Comparison of ENCODE assay signal across 8 cellular contexts in genomic region chr19:4059493-4059880, GRCh38. TPM values are rescaled to one million over a fixed set of nuclear protein-coding genes. Genes with fewer than 3 reads are reported as not detected.
DNase-seq lines count a peak whose midpoint lies in the region; ATAC-seq and TF ChIP-seq lines count a peak whose summit lies in the region.

No MANE protein-coding gene starts in this region.

- H3K4me3 ChIP-seq in Panc1 (ENCODE audit: low read depth in 2 of 2, low read length in 2 of 2) (peak overlapping the region; percentile 1 to 7; a peak in 1 of 4 replicates), trophoblast cell (ENCODE audit: low read depth, low read length) (no peak overlapping the region)

- peaks cover 65% of the 10 kb centered on the region for H3K4me1 Mint-ChIP-seq in CD14-positive monocyte

- H2BK120ac ChIP-seq in trophoblast cell (ENCODE audit: insufficient read depth, low read length, poor library complexity) = no peak overlapping the region

- no peak overlapping the region for H3K23ac ChIP-seq in trophoblast cell (ENCODE audit: low read length)

- no peak for ATAC-seq in Panc1
- ATAC-seq in esophagus mucosa = peak; percentile 14
- no peak for ATAC-seq in HG03354 (IDR thresholded peaks at IDR 0.05; ENCODE audit: poor library complexity, severe bottlenecking, unreplicated experiment)

- POLR2A ChIA-PET in Panc1 (lab: Charles Lee) = no interaction called here

- TF ChIP-seq CTCF in CD14-positive monocyte (IDR thresholded peaks at IDR 0.05) (no peak), Panc1 (IDR thresholded peaks at IDR 0.05) (no peak)

- H3K9me3 Mint-ChIP-seq in CD14-positive monocyte = peaks cover 0 to 2% (median 0%) of the 10 kb centered on the region in 7 donors

- H3K27me3 ChIP-seq in Panc1 (ENCODE audit: control insufficient read depth, insufficient read depth, low read length) = no peaks in the 10 kb centered on the region
- H3K27me3 ChIP-seq in trophoblast cell (ENCODE audit: insufficient read depth, low read length) = no peaks in the 10 kb centered on the region

- H3K4me1 ChIP-seq in Panc1 (ENCODE audit: control insufficient read depth, insufficient read depth, low read length) = peaks cover 37% of the 10 kb centered on the region
- peaks cover 47 to 60% of the 10 kb centered on the region in 2 experiments for H3K4me1 ChIP-seq in trophoblast cell (ENCODE audit: control insufficient read depth in 1 of 2, insufficient read depth in 2 of 2, low read length in 2 of 2)

- DNase-seq in CD14-positive monocyte (ENCODE audit: low spot score) = no peak
- DNase-seq in Panc1 (ENCODE audit: low read depth, low spot score) = no peak
- DNase-seq in trophoblast cell = no peak
- no peak for DNase-seq in hepatic stellate cell (ENCODE audit: low spot score)
- DNase-seq in AG08395 (ENCODE audit: low spot score) = no peak
- no peak for DNase-seq in epidermal melanocyte (ENCODE audit: insufficient read length, low spot score)

- no peak overlapping the region for H4K12ac ChIP-seq in trophoblast cell (ENCODE audit: low read depth, low read length)

- no peak overlapping the region for H2AFZ ChIP-seq in trophoblast cell (ENCODE audit: insufficient read depth, low read length, poor library complexity)

- CTCF ChIA-PET in Panc1 (lab: Charles Lee) = no interaction called here

- H3K4me3 Mint-ChIP-seq in CD14-positive monocyte = peak overlapping the region; percentile 67 to 77

- H3K27ac ChIP-seq in Panc1 (ENCODE audit: low read length) (peak overlapping the region; percentile 77), trophoblast cell (ENCODE audit: low read depth, low read length) (peak overlapping the region; percentile 81)

- peak overlapping the region; percentile 36 for H2AK5ac ChIP-seq in trophoblast cell (ENCODE audit: low read length)

- WGBS in trophoblast cell (ENCODE audit: extremely low coverage, insufficient coverage, insufficient read length) = no CpG with 5 or more reads among the region's 17 CpGs

- H3K18ac ChIP-seq in trophoblast cell (ENCODE audit: low read length) = no peak overlapping the region

- H3K79me1 ChIP-seq in trophoblast cell (ENCODE audit: low read length) = peaks cover 28% of the 10 kb centered on the region

- H3K79me2 ChIP-seq in trophoblast cell (ENCODE audit: control insufficient read depth, insufficient read depth, low read length, poor library complexity) = peaks cover 73% of the 10 kb centered on the region

- no peaks in the 10 kb centered on the region for H3K9me3 ChIP-seq in Panc1 (ENCODE audit: control insufficient read depth, insufficient read depth, low read depth, low read length)
- H3K9me3 ChIP-seq in trophoblast cell (ENCODE audit: insufficient read depth, low read depth, low read length) = no peaks in the 10 kb centered on the region

- H4K91ac ChIP-seq in trophoblast cell (ENCODE audit: low read depth, low read length) = peak overlapping the region; percentile 84

- H3K4ac ChIP-seq in trophoblast cell (ENCODE audit: low read depth, low read length) = peak overlapping the region; percentile 96

- intact Hi-C loops in CD14-positive monocyte (cut with micrococcal nuclease) = loop anchor here in 1 of 2 donors (2.0 kb wide), 1 partner anchor 53 kb away; the partner anchor contains the start of gene PIAS4
- intact Hi-C loops in Panc1 (cut with micrococcal nuclease; ENCODE audit: unreplicated experiment) = no loop called here

- peaks cover 0 to 2% (median 1%) of the 10 kb centered on the region in 3 donors for H3K27me3 Mint-ChIP-seq in CD14-positive monocyte (ENCODE audit: low read depth in 3 of 3)

- H3K36me3 ChIP-seq in Panc1 (ENCODE audit: control insufficient read depth, insufficient read depth, low read length) = no peaks in the 10 kb centered on the region; the same call in 1 of the 2 replicates
- H3K36me3 ChIP-seq in trophoblast cell (ENCODE audit: control insufficient read depth in 1 of 2, insufficient read depth in 2 of 2, low read length in 2 of 2) = peaks cover 25 to 36% of the 10 kb centered on the region in 2 experiments

- no peak overlapping the region for H2BK12ac ChIP-seq in trophoblast cell (ENCODE audit: low read length)

- no peak overlapping the region for H4K8ac ChIP-seq in trophoblast cell (ENCODE audit: low read depth, low read length)

- no TSS peak for BruUV-seq in Panc1 (replicated peaks; lab: Mats Ljungman, UMichigan)

- peaks cover 34 to 47% of the 10 kb centered on the region in 2 donors for H3K36me3 Mint-ChIP-seq in CD14-positive monocyte

- no peak overlapping the region for H3K9ac ChIP-seq in trophoblast cell (ENCODE audit: low read length)

- in situ Hi-C loops in Panc1 (cut with HindIII; ENCODE audit: low pct_unique_long_range_greater_than_20kb, low sequenced_read_pairs) = no loop called here

- peak overlapping the region; percentile 23 for H3K14ac ChIP-seq in trophoblast cell (ENCODE audit: low read length)

- no peak overlapping the region for H2BK5ac ChIP-seq in trophoblast cell (ENCODE audit: low read depth, low read length, poor library complexity)

- H3K4me2 ChIP-seq in trophoblast cell (ENCODE audit: low read length) = no peak overlapping the region

- H3K27ac Mint-ChIP-seq in CD14-positive monocyte = peak overlapping the region; percentile 90 to 100 (median 99)

RNA-seq across cellular contexts. Expression of gene ZBTB7A, which starts 7.2 kb away (rescaled TPM):
- polyA plus RNA-seq in CD14-positive monocyte = 10 to 100 TPM; 18.0 to 20.2 TPM
- total RNA-seq in Panc1 (2021; ENCODE audit: unreplicated experiment) (48.0 TPM), esophagus mucosa (53.7 TPM)
- polyA plus RNA-seq in Panc1 (2012; ENCODE audit: insufficient read length) = 42.8 TPM
- polyA plus RNA-seq in trophoblast cell (2013) = 33.3 and 34.5 TPM in 2 replicates

RNA-seq across cellular contexts. Expression of gene PIAS4, which starts 52.0 kb away (rescaled TPM):
- polyA plus RNA-seq in CD14-positive monocyte = 1 to 10 TPM; 2.3 to 5.9 TPM
- total RNA-seq in Panc1 (2021; ENCODE audit: unreplicated experiment) = 36.7 TPM
- 31.6 TPM for polyA plus RNA-seq in Panc1 (2012; ENCODE audit: insufficient read length)
- 19.3 TPM for total RNA-seq in esophagus mucosa
- polyA plus RNA-seq in trophoblast cell (2013) = 73.6 and 81.3 TPM in 2 replicates
